ENCODE assay signal across 11 cellular contexts in the genomic region with DNA sequence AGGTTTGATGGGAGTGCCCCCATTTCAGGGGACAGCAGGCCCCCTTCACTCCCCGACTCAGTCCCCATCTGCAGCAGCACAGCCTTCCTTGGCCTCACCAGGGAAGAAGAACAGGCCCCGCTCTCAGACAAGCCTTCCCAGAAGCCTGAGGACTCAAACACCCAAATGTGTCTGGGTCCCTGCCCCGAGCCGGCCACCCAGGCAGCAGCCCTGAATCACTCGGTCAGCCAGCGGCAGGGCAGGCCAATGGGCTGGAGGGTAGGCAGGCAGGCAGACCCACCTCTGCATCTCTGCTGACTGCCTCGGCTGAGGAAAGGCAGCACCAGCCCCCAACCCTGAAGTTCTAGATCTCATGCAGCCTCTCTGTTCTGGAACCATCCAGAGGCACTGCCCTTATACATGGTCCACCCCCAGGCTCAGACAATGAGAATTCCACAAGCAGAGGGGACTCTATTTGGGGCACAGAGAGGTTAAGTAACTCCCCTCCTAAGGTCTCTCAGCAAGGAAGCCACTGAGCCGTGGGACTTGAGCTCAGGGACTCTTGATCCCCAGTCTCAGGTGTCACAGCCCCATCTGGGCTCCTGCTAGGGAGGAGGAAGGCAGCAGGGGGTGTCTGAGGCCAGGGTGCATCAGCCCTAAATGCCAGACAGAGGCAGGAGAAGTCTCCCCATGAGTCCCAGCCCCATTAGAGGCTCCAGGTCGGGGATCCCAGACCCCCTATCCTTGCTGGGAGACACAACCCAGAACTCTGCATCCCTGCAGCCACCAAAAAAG. TPM values are rescaled to one million over a fixed set of nuclear protein-coding genes. Genes with fewer than 3 reads are reported as not detected.
DNase-seq lines count a peak whose midpoint lies in the region; ATAC-seq, FAIRE-seq and TF ChIP-seq lines count a peak whose summit lies in the region.
"Had no signal": no experiment of that assay in that cellular context is flagged by ENCODE, and none has a peak within 500 bp of the region (broad histone marks: within the 10 kb centered on the region; RNA-seq: fewer than 3 reads in every experiment).

No MANE protein-coding gene starts in this region.

- no peaks in the 10 kb centered on the region for H3K27me3 Mint-ChIP-seq in T-helper 2 cell treated with Interferon-gamma antibody and Interleukin-4, amounts not matched to agents 5 μg/mL and 100 μg/mL, for 36 hours (ENCODE audit: low read depth)
- no peaks in the 10 kb centered on the region for H3K27me3 Mint-ChIP-seq in effector memory CD8-positive, alpha-beta T cell

- H3K36me3 Mint-ChIP-seq in T-helper 2 cell treated with Interferon-gamma antibody and Interleukin-4, amounts not matched to agents 5 μg/mL and 100 μg/mL, for 36 hours (ENCODE audit: low read depth), result peaks cover 36% of the 10 kb centered on the region
- peaks cover 33% of the 10 kb centered on the region for H3K36me3 Mint-ChIP-seq in effector memory CD8-positive, alpha-beta T cell (ENCODE audit: insufficient read depth)

- TF ChIP-seq CTCF in GM13977 (IDR thresholded peaks at IDR 0.05; ENCODE audit: extremely low read depth, insufficient read depth, missing control alignments) (peak; percentile 48), adrenal gland (IDR thresholded peaks at IDR 0.05) (no peak)

- no peaks in the 10 kb centered on the region for H3K36me3 ChIP-seq in BLaER1
- no peaks in the 10 kb centered on the region for H3K36me3 ChIP-seq in adrenal gland (replicated peaks in 1 of 2)

- H3K27ac ChIP-seq in BLaER1, result peak overlapping the region; percentile 23; the same call in 1 of the 2 replicates
- no peak overlapping the region for H3K27ac ChIP-seq in adrenal gland

- in situ Hi-C loops in GM13977 (cut with MboI; ENCODE audit: low pct_unique_long_range_greater_than_20kb, low sequenced_read_pairs, unreplicated experiment), result loop anchor here (10.0 kb wide), 1 partner anchor 62 kb away; no protein-coding TSS in a partner anchor

- WGBS in adrenal gland, 4 donors, result 61 to 76% (median 71%) methylated on average over 3 to 9 of the region's 9 CpGs

- H3K4me1 ChIP-seq in BLaER1 (peaks cover 56% of the 10 kb centered on the region), adrenal gland (replicated peaks in 1 of 2) (no peaks in the 10 kb centered on the region)

- no peak for TF ChIP-seq POLR2A in adrenal gland (IDR thresholded peaks at IDR 0.05)

- peak overlapping the region; percentile 34; the same call in 1 of the 2 replicates for H3K9ac ChIP-seq in BLaER1

- no peaks in the 10 kb centered on the region for H3K9me3 Mint-ChIP-seq in T-helper 2 cell treated with Interferon-gamma antibody and Interleukin-4, amounts not matched to agents 5 μg/mL and 100 μg/mL, for 36 hours
- no peaks in the 10 kb centered on the region for H3K9me3 Mint-ChIP-seq in effector memory CD8-positive, alpha-beta T cell
- H3K9me3 Mint-ChIP-seq: endodermal cell had no signal

- peaks cover 69% of the 10 kb centered on the region for H3K4me1 Mint-ChIP-seq in T-helper 2 cell treated with Interferon-gamma antibody and Interleukin-4, amounts not matched to agents 5 μg/mL and 100 μg/mL, for 36 hours (ENCODE audit: low read depth)
- H3K4me1 Mint-ChIP-seq in effector memory CD8-positive, alpha-beta T cell (ENCODE audit: low read depth in 2 of 2), result peaks cover 60 to 61% of the 10 kb centered on the region in 2 donors
- H3K4me1 Mint-ChIP-seq: endodermal cell had no signal

- intact Hi-C loops in adrenal gland (cut with DNase I), result no loop called here

- no peak for FAIRE-seq in frontal cortex (lab: Jason Lieb, UNC)
- no peak for FAIRE-seq in RCC 7860 (lab: Jason Lieb, UNC)

- no peak for ATAC-seq in effector memory CD8-positive, alpha-beta T cell (replicated peaks)

- H3K27ac Mint-ChIP-seq in T-helper 2 cell treated with Interferon-gamma antibody and Interleukin-4, amounts not matched to agents 5 μg/mL and 100 μg/mL, for 36 hours, result peak overlapping the region; percentile 92
- peak overlapping the region; percentile 97 to 98 for H3K27ac Mint-ChIP-seq in effector memory CD8-positive, alpha-beta T cell
- H3K27ac Mint-ChIP-seq: endodermal cell, progenitor cell of endocrine pancreas had no signal

- no peaks in the 10 kb centered on the region for H4K20me1 ChIP-seq in BLaER1

- DNase-seq in GM13977 (ENCODE audit: low spot score), result no peak
- peak; percentile 35 for DNase-seq in T-helper 2 cell treated with Interferon-gamma antibody and Interleukin-4, amounts not matched to agents 5 μg/mL and 100 μg/mL, for 36 hours (ENCODE audit: low spot score)
- peak; percentile 24 to 50 (median 24) for DNase-seq in effector memory CD8-positive, alpha-beta T cell
- no peak for DNase-seq in frontal cortex (ENCODE audit: low spot score in 2 of 2)
- DNase-seq in adrenal gland, result no peak
- no peak for DNase-seq in RCC 7860 (ENCODE audit: low spot score)
- DNase-seq in ecto neural progenitor cell (ENCODE audit: low spot score), result no peak
- DNase-seq: endodermal cell, NCI-H774 had no signal

- H3K27me3 ChIP-seq in BLaER1, result no peaks in the 10 kb centered on the region
- H3K27me3 ChIP-seq in adrenal gland, result no peaks in the 10 kb centered on the region

- H3K9me3 ChIP-seq in BLaER1 (no peaks in the 10 kb centered on the region), adrenal gland (replicated peaks in 1 of 3) (no peaks in the 10 kb centered on the region)

- H3K4me3 Mint-ChIP-seq in T-helper 2 cell treated with Interferon-gamma antibody and Interleukin-4, amounts not matched to agents 5 μg/mL and 100 μg/mL, for 36 hours, result peak overlapping the region; percentile 91
- H3K4me3 Mint-ChIP-seq in effector memory CD8-positive, alpha-beta T cell, result peak overlapping the region; percentile 85 to 86
- H3K4me3 Mint-ChIP-seq: endodermal cell had no signal

- peak overlapping the region; percentile 90 for H3K4me2 ChIP-seq in BLaER1

- no peak overlapping the region for H3K4me3 ChIP-seq in BLaER1
- no peak overlapping the region for H3K4me3 ChIP-seq in adrenal gland

RNA-seq across cellular contexts. Expression of a gene that starts 33.2 kb away (rescaled TPM):
- not detected for total RNA-seq in frontal cortex
- 1 to 10 TPM in 7 of 8 donors, under 1 TPM in 1; 0.79 to 7.5 (median 3.4) TPM for total RNA-seq in adrenal gland
- polyA plus RNA-seq in adrenal gland, result 1 to 10 TPM in 1 of 3 donors, under 1 TPM in 2; 0.73 to 1.0 (median 0.94) TPM
- total RNA-seq: progenitor cell of endocrine pancreas had no signal

Comparison
In these comparisons a context has a peak if more than half of its experiments do, and no peak if none do; other contexts are left out.
1. DNase-seq: peak in T-helper 2 cell treated with Interferon-gamma antibody and Interleukin-4, amounts not matched to agents 5 μg/mL and 100 μg/mL, for 36 hours (single experiment) and effector memory CD8-positive, alpha-beta T cell (3 of 3); none in GM13977 (single experiment), frontal cortex (0 of 2), adrenal gland (0 of 7), RCC 7860 (single experiment) and ecto neural progenitor cell (single experiment).